1 cellular context compared by ENCODE assay signal in the genomic region with DNA sequence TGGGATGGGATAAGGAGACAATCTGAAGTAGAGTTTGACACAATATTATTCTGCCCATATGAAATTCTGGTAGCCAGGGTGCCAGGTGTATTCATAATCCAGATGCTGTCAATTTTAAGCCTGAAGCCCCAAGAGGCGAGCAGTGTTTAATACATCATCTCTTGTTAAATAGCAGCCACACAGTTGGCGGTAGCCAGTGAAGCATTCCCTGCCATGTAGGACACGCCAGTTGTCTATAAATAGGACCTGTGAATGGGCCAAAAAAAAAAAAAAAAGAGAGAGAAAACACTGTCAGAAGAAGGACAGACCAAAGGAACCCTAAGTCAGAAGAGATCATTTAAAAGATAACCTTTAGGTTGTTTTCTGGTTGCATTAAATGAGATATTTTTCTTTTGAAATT. TPM values are rescaled to one million over a fixed set of nuclear protein-coding genes. Genes with fewer than 3 reads are reported as not detected.
"Had no signal": no experiment of that assay in that cellular context is flagged by ENCODE, and none has a peak within 500 bp of the region (broad histone marks: within the 10 kb centered on the region; RNA-seq: fewer than 3 reads in every experiment).

No MANE protein-coding gene starts in this region.

RNA-seq across cellular contexts. Expression of a gene that starts 33.0 kb away (rescaled TPM):
- total RNA-seq: G401 had no signal
